10 cellular contexts compared by ENCODE assay signal in the genomic region with DNA sequence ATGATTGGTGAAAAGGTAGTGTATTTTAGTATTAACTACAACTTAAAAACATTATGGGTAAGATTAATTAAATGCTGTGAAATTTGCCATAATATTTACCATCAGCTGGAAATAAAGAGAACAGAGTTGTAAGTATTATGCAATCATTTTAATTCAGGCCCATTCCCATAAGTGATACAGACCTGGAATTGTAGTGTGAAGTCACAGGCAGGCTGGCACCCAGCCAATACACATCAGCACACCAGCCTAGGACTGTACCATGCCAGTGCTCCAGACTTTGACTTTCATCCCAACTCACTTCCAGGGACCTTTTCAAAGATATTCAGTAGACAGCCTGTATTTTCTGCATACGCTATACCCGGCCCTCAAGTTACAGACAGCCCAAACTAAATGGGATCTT.
DNase-seq lines count a peak whose midpoint lies in the region; ATAC-seq and TF ChIP-seq lines count a peak whose summit lies in the region.
"Had no signal": no experiment of that assay in that cellular context is flagged by ENCODE, and none has a peak within 500 bp of the region (broad histone marks: within the 10 kb centered on the region; RNA-seq: fewer than 3 reads in every experiment).

No MANE protein-coding gene starts in this region.

- no peaks in the 10 kb centered on the region for H3K27me3 ChIP-seq in AG04450 (ENCODE audit: control insufficient read depth, insufficient read depth, low read length)
- H3K27me3 ChIP-seq in RWPE2 (ENCODE audit: insufficient read depth, poor library complexity, severe bottlenecking), result no peaks in the 10 kb centered on the region
- H3K27me3 ChIP-seq in fibroblast of lung (ENCODE audit: control insufficient read depth, insufficient read depth, low read length), result no peaks in the 10 kb centered on the region
- no peaks in the 10 kb centered on the region for H3K27me3 ChIP-seq in ovary
- H3K27me3 ChIP-seq: BLaER1 treated with 17β-estradiol and CSF1 and Interleukin-3, amounts not matched to agents 10 nM and 100 nM had no signal

- TF ChIP-seq EP300 in ovary (IDR thresholded peaks at IDR 0.05), result no peak

- whole genome bisulfite sequencing in ovary, 3 donors, result 44 to 53% (median 51%) methylated on average over 2 of the region's 2 CpGs

- TF ChIP-seq POLR2A in ovary (IDR thresholded peaks at IDR 0.05), result no peak

- CTCF ChIA-PET in AG04450 (lab: Charles Lee), result interaction anchor here (0.7 to 1.4 kb wide), 7 partner anchors 13 to 238 kb away, joined by 3 to 4 read pairs (median 3); no protein-coding TSS in a partner anchor

- DNase-seq in AG04450 (ENCODE audit: low read depth, low spot score), result no peak
- DNase-seq in RWPE2 (ENCODE audit: low spot score), result no peak
- peak in 1 of 2 donors; percentile 33 for DNase-seq in fibroblast of lung (ENCODE audit: low read depth in 2 of 2)
- DNase-seq in ovary, result peak; percentile 29 to 66 (median 59)
- no peak for DNase-seq in KBM-7
- no peak for DNase-seq in GM10266 (ENCODE audit: extremely low spot score)
- DNase-seq in COR-L47 (lab: John Stamatoyannopoulos, UW), result no peak
- DNase-seq: activated CD8-positive, alpha-beta memory T cell treated with anti-CD3 and anti-CD28 coated beads, Interleukin-2, amount 50 U/mL, for 4 hours had no signal

- no peak overlapping the region for H2AFZ ChIP-seq in fibroblast of lung (ENCODE audit: low read length)

- POLR2A ChIA-PET in AG04450 (lab: Yijun Ruan, JAX), result interaction anchor here (1.0 to 1.4 kb wide), 5 partner anchors 16 to 173 kb away, joined by 3 to 13 read pairs (median 5); no protein-coding TSS in a partner anchor

- in situ Hi-C loops in KBM-7 (cut with MboI; ENCODE audit: low pct_unique_long_range_greater_than_20kb, low sequenced_read_pairs), result no loop called here

- H3K79me2 ChIP-seq in fibroblast of lung (ENCODE audit: control insufficient read depth, insufficient read depth, low read length), result no peaks in the 10 kb centered on the region

- H3K36me3 ChIP-seq in RWPE2 (ENCODE audit: low read depth), result no peaks in the 10 kb centered on the region
- H3K36me3 ChIP-seq in fibroblast of lung (ENCODE audit: control insufficient read depth, insufficient read depth, low read length), result no peaks in the 10 kb centered on the region
- no peaks in the 10 kb centered on the region for H3K36me3 ChIP-seq in ovary
- H3K36me3 ChIP-seq: BLaER1 treated with 17β-estradiol and CSF1 and Interleukin-3, amounts not matched to agents 10 nM and 100 nM had no signal

- H3K4me3 ChIP-seq in AG04450 (ENCODE audit: low read depth, low read length) (no peak overlapping the region), RWPE2 (ENCODE audit: severe bottlenecking) (no peak overlapping the region), fibroblast of lung (replicated peaks in 1 of 4; ENCODE audit: control extremely low read depth in 1 of 4, insufficient read depth in 1 of 4, low read depth in 3 of 4, low read length in 4 of 4) (no peak overlapping the region), ovary (no peak overlapping the region)
- H3K4me3 ChIP-seq: BLaER1 treated with 17β-estradiol and CSF1 and Interleukin-3, amounts not matched to agents 10 nM and 100 nM had no signal

- ATAC-seq in RWPE2 (ENCODE audit: low read depth), result no peak
- ATAC-seq in HG02840 (IDR thresholded peaks at IDR 0.05; ENCODE audit: low FRiP score, unreplicated experiment), result no peak

- H4K20me1 ChIP-seq in fibroblast of lung (ENCODE audit: control insufficient read depth, extremely low read depth, insufficient read depth, low read length), result no peaks in the 10 kb centered on the region
- H4K20me1 ChIP-seq: BLaER1 treated with 17β-estradiol and CSF1 and Interleukin-3, amounts not matched to agents 10 nM and 100 nM had no signal

- no peak overlapping the region for H3K9ac ChIP-seq in fibroblast of lung (ENCODE audit: insufficient read depth, low read length)
- H3K9ac ChIP-seq: BLaER1 treated with 17β-estradiol and CSF1 and Interleukin-3, amounts not matched to agents 10 nM and 100 nM had no signal

- H3K9me3 ChIP-seq in AG04450 (ENCODE audit: control insufficient read depth, insufficient read depth, low read length) (no peaks in the 10 kb centered on the region), RWPE2 (ENCODE audit: severe bottlenecking) (no peaks in the 10 kb centered on the region), fibroblast of lung (ENCODE audit: control insufficient read depth, insufficient read depth, low read depth, low read length) (no peaks in the 10 kb centered on the region), ovary (no peaks in the 10 kb centered on the region)
- H3K9me3 ChIP-seq: BLaER1 treated with 17β-estradiol and CSF1 and Interleukin-3, amounts not matched to agents 10 nM and 100 nM had no signal

- H3K4me2 ChIP-seq in fibroblast of lung (ENCODE audit: extremely low read depth, insufficient read depth, low read length), result peak overlapping the region; percentile 42
- H3K4me2 ChIP-seq: BLaER1 treated with 17β-estradiol and CSF1 and Interleukin-3, amounts not matched to agents 10 nM and 100 nM had no signal

- H3K27ac ChIP-seq in AG04450 (ENCODE audit: low read depth, low read length) (peak overlapping the region; percentile 96), RWPE2 (ENCODE audit: poor library complexity, severe bottlenecking) (peak overlapping the region; percentile 99), fibroblast of lung (ENCODE audit: insufficient read depth, low read length) (peak overlapping the region; percentile 82), ovary (peak overlapping the region in 1 of 2 donors; percentile 71)
- H3K27ac ChIP-seq: BLaER1 treated with 17β-estradiol and CSF1 and Interleukin-3, amounts not matched to agents 10 nM and 100 nM had no signal

- TF ChIP-seq CTCF in AG04450 (IDR thresholded peaks at IDR 0.05; ENCODE audit: low read depth, low read length), result no peak
- no peak for TF ChIP-seq CTCF in RWPE2 (IDR thresholded peaks at IDR 0.05; ENCODE audit: poor library complexity, severe bottlenecking)
- no peak for TF ChIP-seq CTCF in fibroblast of lung (conservative IDR thresholded peaks at IDR 0.05 in 1 of 2, IDR thresholded peaks at IDR 0.05 in 1 of 2; ENCODE audit: low read depth in 1 of 2, low read length in 2 of 2)
- TF ChIP-seq CTCF in ovary (IDR thresholded peaks at IDR 0.05), result no peak
- TF ChIP-seq CTCF in GM10266 (IDR thresholded peaks at IDR 0.05; ENCODE audit: control insufficient read depth, insufficient read depth, low read depth, missing control alignments), result no peak

- H3K4me1 ChIP-seq in RWPE2 (ENCODE audit: insufficient read depth, poor library complexity, severe bottlenecking), result peaks cover 51% of the 10 kb centered on the region
- peaks cover 30% of the 10 kb centered on the region for H3K4me1 ChIP-seq in fibroblast of lung (ENCODE audit: control insufficient read depth, extremely low read depth, insufficient read depth, low read length)
- peaks cover 24% of the 10 kb centered on the region for H3K4me1 ChIP-seq in ovary (ENCODE audit: insufficient read depth)

- intact Hi-C loops in ovary (cut with DNase I), result no loop called here

Comparison
In these comparisons a context has a peak if more than half of its experiments do, and no peak if none do; other contexts are left out.
1. DNase-seq: peak in ovary (5 of 5); none in AG04450 (single experiment), RWPE2 (single experiment), KBM-7 (single experiment), GM10266 (single experiment) and COR-L47 (single experiment).